ENCODE assay signal across 8 cellular contexts in genomic region chr6:159790149-159790946, GRCh38. TPM values are rescaled to one million over a fixed set of nuclear protein-coding genes. Genes with fewer than 3 reads are reported as not detected.
DNase-seq lines count a peak whose midpoint lies in the region; ATAC-seq, FAIRE-seq and TF ChIP-seq lines count a peak whose summit lies in the region.

Gene MRPL18 (plus strand): TSS chr6:159790467. CDS start chr6:159790588, 121 bp downstream.

- H4K20me1 ChIP-seq in H1 (replicated peaks in 1 of 2; ENCODE audit: control insufficient read depth in 1 of 2, insufficient read depth in 2 of 2, low read length in 2 of 2) = peaks cover 4 to 7% of the 10 kb centered on the region in 2 experiments

- H2BK5ac ChIP-seq in H1 (ENCODE audit: low read depth, low read length) = peak within 1 kb of the TSS; percentile 98

- H3K4me1 ChIP-seq in H1 (replicated peaks in 1 of 4; ENCODE audit: control insufficient read depth in 3 of 4, insufficient read depth in 4 of 4, low read length in 3 of 4) = peaks cover 0 to 12% (median 7%) of the 10 kb centered on the region in 4 experiments; a peak in 4 of 7 replicates

- H3K18ac ChIP-seq in H1 (ENCODE audit: extremely low read depth, low read length) = peak within 1 kb of the TSS; percentile 100

- H3K27ac ChIP-seq in H1 (ENCODE audit: low read depth, low read length) = peak within 1 kb of the TSS; percentile 91

- peak within 1 kb of the TSS; percentile 98 for H3K56ac ChIP-seq in H1 (replicated peaks; ENCODE audit: insufficient read length, low read depth, low read length)

- CTCF ChIA-PET in H1 (lab: Charles Lee; ENCODE audit: partially characterized antibody) = interaction anchor here (0.6 to 2.3 kb wide), 8 partner anchors 51 to 676 kb away, joined by 3 to 11 read pairs (median 3); no protein-coding TSS in a partner anchor

- peak within 1 kb of the TSS; percentile 38 for H2BK120ac ChIP-seq in H1 (replicated peaks; ENCODE audit: low read depth, low read length)

- no peak within 1 kb of the TSS for H2BK15ac ChIP-seq in H1 (ENCODE audit: low read length)

- H2AFZ ChIP-seq in H1 (ENCODE audit: low read length) = 0 out of 2 replicates have a peak within 1 kb of the TSS, but pooled peaks have one; percentile 21

- peak within 1 kb of the TSS; percentile 99 for H3K4me3 Mint-ChIP-seq in memory B cell

- no peaks in the 10 kb centered on the region for H3K9me3 Mint-ChIP-seq in memory B cell

- H3K27me3 ChIP-seq in H1 (replicated peaks in 1 of 4; ENCODE audit: control insufficient read depth in 3 of 4, extremely low read depth in 1 of 4, insufficient read depth in 3 of 4, low read length in 3 of 4) = no peaks in the 10 kb centered on the region

- H4K91ac ChIP-seq in H1 (replicated peaks; ENCODE audit: insufficient read length, low read length) = peak within 1 kb of the TSS; percentile 95

- ATAC-seq in GM21367 (IDR thresholded peaks at IDR 0.05; ENCODE audit: unreplicated experiment) = peak; percentile 86
- peak; percentile 77 for ATAC-seq in memory B cell (ENCODE audit: low read depth)

- H3K4me2 ChIP-seq in H1 (ENCODE audit: insufficient read depth in 1 of 2, low read depth in 2 of 2, low read length in 2 of 2) = peak within 1 kb of the TSS; percentile 81 to 99

- H3K4me3 ChIP-seq in H1 (ENCODE audit: extremely low read depth in 1 of 4, insufficient read depth in 2 of 4, low read depth in 3 of 4, low read length in 4 of 4) = peak within 1 kb of the TSS; percentile 78 to 94 (median 90)

- H3K23me2 ChIP-seq in H1 (ENCODE audit: low read depth, low read length) = peaks cover 7% of the 10 kb centered on the region

- H3K36me3 Mint-ChIP-seq in memory B cell = peaks cover 16% of the 10 kb centered on the region

- DNase-seq in COLO829 (ENCODE audit: low spot score) (peak; percentile 88), HTR-8/SVneo (ENCODE audit: insufficient read length, low spot score) (peak; percentile 93), NOMO-1 treated with dmso at 0.1 percent for 144 hours (lab: John Stamatoyannopoulos, UW; ENCODE audit: unreplicated experiment) (peak; percentile 98), H1 (ENCODE audit: low read depth in 1 of 2, low spot score in 2 of 2) (peak; percentile 77 to 96), memory B cell (ENCODE audit: low spot score in 2 of 2) (peak; percentile 58 to 77)
- peak; percentile 37 to 71 (median 69) for DNase-seq in activated CD8-positive, alpha-beta memory T cell treated with anti-CD3 and anti-CD28 coated beads for 48 hours (ENCODE audit: low read depth in 2 of 3, low spot score in 2 of 3)
- peak; percentile 76 for DNase-seq in stimulated activated CD8-positive, alpha-beta memory T cell treated with anti-CD3 and anti-CD28 coated beads, Interleukin-12 subunit alpha, Interleukin-12 subunit beta, amount 100 ng/mL, for 4 hours (ENCODE audit: low read depth)

- H3K4ac ChIP-seq in H1 (replicated peaks; ENCODE audit: insufficient read length, low read depth, low read length) = peak within 1 kb of the TSS; percentile 76

- TF ChIP-seq EP300 in H1 (IDR thresholded peaks at IDR 0.05; ENCODE audit: borderline replicate concordance in 1 of 2, low read depth in 2 of 2, low read length in 2 of 2) = no peak

- no peak within 1 kb of the TSS for H3K14ac ChIP-seq in H1 (ENCODE audit: insufficient read length)

- FAIRE-seq in HTR-8/SVneo (lab: Jason Lieb, UNC) = no peak
- peak; percentile 24 for FAIRE-seq in H1 (lab: Jason Lieb, UNC)

- H3K79me2 ChIP-seq in H1 (ENCODE audit: control insufficient read depth in 1 of 2, insufficient read depth in 2 of 2, low read length in 2 of 2) = peaks cover 20 to 77% of the 10 kb centered on the region in 2 experiments

- H2AK5ac ChIP-seq in H1 (ENCODE audit: low read depth, low read length) = no peak within 1 kb of the TSS; the same call in 1 of the 2 replicates

- H2BK12ac ChIP-seq in H1 (ENCODE audit: low read depth, low read length) = peak within 1 kb of the TSS; percentile 22; the same call in 1 of the 2 replicates

- TF ChIP-seq POLR2A in H1 (IDR thresholded peaks at IDR 0.05; ENCODE audit: control extremely low read depth in 1 of 2, low read depth in 2 of 2, low read length in 2 of 2) = peak; percentile 58 to 84

- H3K23ac ChIP-seq in H1 (ENCODE audit: insufficient read length) = no peak within 1 kb of the TSS

- POLR2A ChIA-PET in H1 (lab: Charles Lee; ENCODE audit: partially characterized antibody) = interaction anchor here (0.6 to 5.3 kb wide), 32 partner anchors 10 to 188 kb away, joined by 3 to 80 read pairs (median 6); partner anchors contain the start of genes ACAT2, IGF2R, PNLDC1 and SOD2

- H4K8ac ChIP-seq in H1 (ENCODE audit: extremely low read depth, insufficient read depth, low read length) = peak within 1 kb of the TSS; percentile 98

- H3K9me3 ChIP-seq in H1 (ENCODE audit: insufficient read depth in 2 of 2, low read depth in 1 of 2, low read length in 1 of 2) = no peaks in the 10 kb centered on the region

- peaks cover 6 to 57% (median 21%) of the 10 kb centered on the region in 4 experiments; a peak in 7 of 8 replicates for H3K36me3 ChIP-seq in H1 (ENCODE audit: control insufficient read depth in 2 of 4, insufficient read depth in 4 of 4, low read length in 3 of 4)

- peaks cover 21% of the 10 kb centered on the region for H3K4me1 Mint-ChIP-seq in memory B cell

- peak within 1 kb of the TSS; percentile 96 to 98 (median 97) for H3K9ac ChIP-seq in H1 (replicated peaks in 1 of 4; ENCODE audit: extremely low read depth in 1 of 4, low read depth in 3 of 4, low read length in 3 of 4)

- peak within 1 kb of the TSS; percentile 87 for H4K5ac ChIP-seq in H1 (ENCODE audit: insufficient read length, low read depth, low read length)

- no peak within 1 kb of the TSS for H2BK20ac ChIP-seq in H1 (ENCODE audit: low read length)

- no peak for TF ChIP-seq RAD21 in H1 (IDR thresholded peaks at IDR 0.05 in 1 of 2, conservative IDR thresholded peaks at IDR 0.05 in 1 of 2; ENCODE audit: low read depth in 2 of 2, low read length in 2 of 2)

- H3K27ac Mint-ChIP-seq in memory B cell = peak within 1 kb of the TSS; percentile 92

- no peaks in the 10 kb centered on the region for H3K27me3 Mint-ChIP-seq in memory B cell

- no peaks in the 10 kb centered on the region; the same call in 1 of the 2 replicates for H3K79me1 ChIP-seq in H1 (ENCODE audit: low read depth, low read length)

- WGBS in H1 (ENCODE audit: extremely low coverage in 1 of 2, insufficient coverage in 1 of 2, insufficient read length in 1 of 2, insufficient replicate concordance in 2 of 2, low coverage in 1 of 2, low lambda C conversion rate in 2 of 2, missing lambda C conversion rate in 1 of 2), 2 experiments = 2% methylated on average over 55 of the region's 55 CpGs; no CpG with 5 or more reads in 1 of the 2 experiments

- TF ChIP-seq CTCF in H1 (IDR thresholded peaks at IDR 0.05; ENCODE audit: control extremely low read depth in 1 of 3, insufficient read depth in 1 of 3, low read depth in 1 of 3, low read length in 3 of 3) = no peak

TF ChIP-seq in H1, 55 proteins besides CTCF, POLR2A, EP300 and RAD21 (continues in another document):
- TF ChIP-seq HDAC2 (IDR thresholded peaks at IDR 0.05; ENCODE audit: borderline replicate concordance in 1 of 2, low read depth in 2 of 2, low read length in 2 of 2) (0 out of 4 replicates have a peak, but pooled peaks of 1 of the 2 experiments have one; percentile 29), CREB1 (IDR thresholded peaks at IDR 0.05) (peak; percentile 80), MAX (IDR thresholded peaks at IDR 0.05) (peak; percentile 52; the same call in 1 of the 2 replicates), POLR2AphosphoS5 (IDR thresholded peaks at IDR 0.05; ENCODE audit: low read depth, low read length) (peak; percentile 82), TAF7 (optimal IDR thresholded peaks at IDR 0.05; ENCODE audit: borderline replicate concordance, low read depth, low read length) (peak; percentile 50), SP1 (IDR thresholded peaks at IDR 0.05; ENCODE audit: low read depth, low read length) (peak; percentile 98), SIRT6 (IDR thresholded peaks at IDR 0.05; ENCODE audit: low read length) (no peak), NANOG (IDR thresholded peaks at IDR 0.05; ENCODE audit: insufficient read depth, low read depth, low read length, poor library complexity, severe bottlenecking) (no peak), SRF (IDR thresholded peaks at IDR 0.05; ENCODE audit: low read depth, low read length) (no peak), BACH1 (IDR thresholded peaks at IDR 0.05; ENCODE audit: low read length) (no peak), CHD1 (IDR thresholded peaks at IDR 0.05; ENCODE audit: low read depth, low read length) (peak; percentile 12; the same call in 1 of the 2 replicates), KDM1A (IDR thresholded peaks at IDR 0.05; ENCODE audit: borderline replicate concordance, low read length) (no peak), SIN3A (conservative IDR thresholded peaks at IDR 0.05 in 1 of 2, IDR thresholded peaks at IDR 0.05 in 1 of 2; ENCODE audit: low read depth in 1 of 2, low read length in 2 of 2) (peak; percentile 16 to 84; a peak in 1 of 4 replicates), PHF8 (conservative IDR thresholded peaks at IDR 0.05; ENCODE audit: low read depth, low read length) (peak; percentile 75), TBP (IDR thresholded peaks at IDR 0.05; ENCODE audit: low read depth, low read length) (peak; percentile 79; the same call in 1 of the 2 replicates), GABPA (IDR thresholded peaks at IDR 0.05; ENCODE audit: borderline replicate concordance, insufficient read depth, low read length) (0 out of 2 replicates have a peak, but pooled peaks have one; percentile 29), YY1 (IDR thresholded peaks at IDR 0.05; ENCODE audit: low read depth, low read length) (peak; percentile 77), TAF1 (IDR thresholded peaks at IDR 0.05; ENCODE audit: low read depth, low read length) (peak; percentile 74), SAP30 (IDR thresholded peaks at IDR 0.05; ENCODE audit: insufficient read depth, insufficient replicate concordance, low read length) (peak; percentile 58), JUND (IDR thresholded peaks at IDR 0.05; ENCODE audit: low read length) (no peak), KDM5A (IDR thresholded peaks at IDR 0.05; ENCODE audit: low read length) (peak; percentile 48; the same call in 1 of the 2 replicates)

RNA-seq across cellular contexts. Expression of gene MRPL18, which starts in this region (rescaled TPM):
- total RNA-seq in H1 (2021; fragmentation: NEBNext Ultra II Directional; extraction: Animal tissue kit (Norgen Biotek cat#: 25700)) = 79.8 and 83.4 TPM in 2 replicates
- 45.0 and 58.7 TPM in 2 replicates for polyA plus RNA-seq in H1 (2011; rRNA removed)
- polyA plus RNA-seq in H1 (2011; cell fraction: cytosol; rRNA removed) = 84.0 TPM
- polyA plus RNA-seq in H1 (2011; cell fraction: nucleus; rRNA removed) = 37.1 TPM
- 65.6 to 85.6 TPM (median 74.6 TPM) in 4 replicates for polyA plus RNA-seq in H1 (2012, experiment 1 of 2)
- polyA plus RNA-seq in H1 (2012, experiment 2 of 2) = 43.5 TPM
- 68.9 TPM for polyA plus RNA-seq in H1 (2013, experiment 1 of 2)
- 73.2 TPM for polyA plus RNA-seq in H1 (2013, experiment 2 of 2)
- 24.2 and 28.2 TPM in 2 replicates for polyA minus RNA-seq in H1 (2011; rRNA and poly(A)+ RNA removed)
- polyA minus RNA-seq in H1 (2011; cell fraction: cytosol; rRNA and poly(A)+ RNA removed) = 13.1 TPM
- 20.7 TPM for polyA minus RNA-seq in H1 (2011; cell fraction: nucleus; rRNA and poly(A)+ RNA removed)

Comparison
In these comparisons a context has a peak if more than half of its experiments do, and no peak if none do; other contexts are left out.
1. Peak in every context shown above with its lines: DNase-seq, ATAC-seq, H3K4me3 ChIP-seq and H3K27ac ChIP-seq.